In genomic region chr16:85615014-85615851, GRCh38 we compare ENCODE assay signal across 8 cellular contexts. TPM values are rescaled to one million over a fixed set of nuclear protein-coding genes. Genes with fewer than 3 reads are reported as not detected.
A peak's percentile ranks its signal among the peaks of the same experiment; 100 is the strongest.
DNase-seq lines count a peak whose midpoint lies in the region; ATAC-seq, FAIRE-seq and TF ChIP-seq lines count a peak whose summit lies in the region.

No MANE protein-coding gene starts in this region.

- TF ChIP-seq RAD21 in HCT116 (IDR thresholded peaks at IDR 0.05; ENCODE audit: low read depth) = no peak

- BruUV-seq in HCT116 (replicated peaks; lab: Mats Ljungman, UMichigan) = TSS peak; percentile 22

- H3K4me2 ChIP-seq in HCT116 (ENCODE audit: low read length) (peak overlapping the region; percentile 89), astrocyte (ENCODE audit: low read length) (peak overlapping the region; percentile 86)

- TF ChIP-seq CTCF in HCT116 (IDR thresholded peaks at IDR 0.05 in 2 of 3, conservative IDR thresholded peaks at IDR 0.05 in 1 of 3; ENCODE audit: borderline replicate concordance in 1 of 3, insufficient read depth in 1 of 3, low read depth in 2 of 3, low read length in 2 of 3) (no peak), astrocyte (IDR thresholded peaks at IDR 0.05; ENCODE audit: insufficient read depth, low read depth, low read length) (no peak), right lobe of liver (IDR thresholded peaks at IDR 0.05) (no peak)

- H4K20me1 ChIP-seq in HCT116 (ENCODE audit: insufficient read depth) (peaks cover 16% of the 10 kb centered on the region; the same call in 1 of the 2 replicates), astrocyte (ENCODE audit: insufficient read depth, low read length) (peaks cover 80% of the 10 kb centered on the region)

- WGBS in right lobe of liver (ENCODE audit: insufficient coverage, low coverage, low lambda C conversion rate, missing lambda C conversion rate) = 3% methylated on average over 7 of the region's 39 CpGs

- RAD21 ChIA-PET in HCT116 (lab: Charles Lee; ENCODE audit: low non-redundant PET in 1 of 2, low total read pairs in 2 of 2, uncharacterized antibody in 2 of 2, unreplicated experiment in 2 of 2) = interaction anchor here (0.6 to 1.6 kb wide), 5 partner anchors 61 to 402 kb away, joined by 3 to 5 read pairs (median 4); no protein-coding TSS in a partner anchor

- peaks cover 24 to 60% of the 10 kb centered on the region in 2 experiments for H3K4me1 ChIP-seq in HCT116 (ENCODE audit: control insufficient read depth in 1 of 2, insufficient read depth in 2 of 2, low read length in 2 of 2)
- peaks cover 45% of the 10 kb centered on the region for H3K4me1 ChIP-seq in astrocyte (ENCODE audit: insufficient read depth, low read length)
- H3K4me1 ChIP-seq in right lobe of liver = peaks cover 0 to 41% (median 19%) of the 10 kb centered on the region in 4 donors

- POLR2A ChIA-PET in HCT116 (lab: Charles Lee) = interaction anchor here (0.8 to 1.4 kb wide), 2 partner anchors 168 to 220 kb away, joined by 3 read pairs; no protein-coding TSS in a partner anchor

- ATAC-seq in HCT116 = peak; percentile 54
- ATAC-seq in right lobe of liver = peak in 3 of 4 donors; percentile 0 to 27 (median 6)
- no peak for ATAC-seq in HG02973 (IDR thresholded peaks at IDR 0.05; ENCODE audit: unreplicated experiment)

- H3K27me3 ChIP-seq in HCT116 (ENCODE audit: insufficient read depth, low read length) (no peaks in the 10 kb centered on the region), astrocyte (ENCODE audit: insufficient read depth, low read length) (peaks cover 3% of the 10 kb centered on the region), right lobe of liver (no peaks in the 10 kb centered on the region)

- no peak for FAIRE-seq in RCC 7860 (lab: Jason Lieb, UNC)
- no peak for FAIRE-seq in astrocyte (lab: Jason Lieb, UNC)

- H2AFZ ChIP-seq in HCT116 (ENCODE audit: low read depth, low read length, poor library complexity, severe bottlenecking) = no peak overlapping the region
- H2AFZ ChIP-seq in astrocyte (ENCODE audit: low read depth, low read length) = no peak overlapping the region

- DNase-seq in HCT116 (ENCODE audit: low read depth, low spot score) = peak; percentile 93
- DNase-seq in RCC 7860 (ENCODE audit: low spot score) = peak; percentile 67
- no peak for DNase-seq in astrocyte (ENCODE audit: low read depth)
- DNase-seq in right lobe of liver = peak; percentile 73 to 83 (median 75)
- peak; percentile 56 to 70 for DNase-seq in stimulated activated CD8-positive, alpha-beta memory T cell treated with anti-CD3 and anti-CD28 coated beads, Interleukin-7, amount 100 ng/mL, for 4 hours (ENCODE audit: low read depth in 2 of 2)
- no peak for DNase-seq in foreskin melanocyte
- no peak for DNase-seq in COLO829 (ENCODE audit: low spot score)

- H3K79me2 ChIP-seq in HCT116 (ENCODE audit: insufficient read depth, low read length) = peaks cover 57% of the 10 kb centered on the region
- H3K79me2 ChIP-seq in astrocyte (ENCODE audit: insufficient read depth, low read length) = peaks cover 23% of the 10 kb centered on the region

- H3K4me3 ChIP-seq in HCT116 (replicated peaks in 1 of 2; ENCODE audit: low read depth in 1 of 2, low read length in 2 of 2) (peak overlapping the region; percentile 85 to 91), astrocyte (ENCODE audit: insufficient read depth, low read depth, low read length) (no peak overlapping the region), right lobe of liver (peak overlapping the region; percentile 63 to 70 (median 67))

- H3K36me3 ChIP-seq in HCT116 (ENCODE audit: control insufficient read depth in 1 of 2, insufficient read depth in 2 of 2, low read length in 2 of 2) (no peaks in the 10 kb centered on the region), astrocyte (ENCODE audit: insufficient read depth, low read length) (no peaks in the 10 kb centered on the region), right lobe of liver (no peaks in the 10 kb centered on the region)

- H3K36me3 Mint-ChIP-seq in astrocyte (ENCODE audit: low read depth, unreplicated experiment) = peaks cover 4% of the 10 kb centered on the region

- peak overlapping the region; percentile 90 for H3K27ac ChIP-seq in HCT116 (ENCODE audit: low read depth, low read length)
- no peak overlapping the region for H3K27ac ChIP-seq in astrocyte (ENCODE audit: low read depth, low read length)
- peak overlapping the region in 2 of 3 donors; percentile 60 to 87 for H3K27ac ChIP-seq in right lobe of liver

- H3K9me2 ChIP-seq in HCT116 (ENCODE audit: insufficient read depth) = no peaks in the 10 kb centered on the region

- peak overlapping the region; percentile 64 for H3K4me3 Mint-ChIP-seq in astrocyte (ENCODE audit: unreplicated experiment)

- peaks cover 6% of the 10 kb centered on the region for H3K27me3 Mint-ChIP-seq in astrocyte (ENCODE audit: low read depth, unreplicated experiment)

- intact Hi-C loops in HCT116 (cut with micrococcal nuclease) (loop anchor here (1.0 to 10.0 kb wide), 3 partner anchors 30 to 120 kb away; partner anchors contain the start of gene GINS2), right lobe of liver (cut with DNase I) (loop anchor here in 1 of 2 donors (10.0 kb wide), 1 partner anchor 50 kb away; no protein-coding TSS in a partner anchor)

- H3K4me1 Mint-ChIP-seq in astrocyte (ENCODE audit: low read depth, unreplicated experiment) = peaks cover 11% of the 10 kb centered on the region

- CTCF ChIA-PET in HCT116 (lab: Charles Lee) = interaction anchor here (0.9 to 3.4 kb wide), 25 partner anchors 9 to 501 kb away, joined by 3 to 28 read pairs (median 6); no protein-coding TSS in a partner anchor

- H3K9me3 Mint-ChIP-seq in astrocyte (ENCODE audit: unreplicated experiment) = no peaks in the 10 kb centered on the region

- H3K9ac ChIP-seq in HCT116 (ENCODE audit: low read length) = peak overlapping the region; percentile 84
- H3K9ac ChIP-seq in astrocyte (ENCODE audit: low read length) = no peak overlapping the region

- peak overlapping the region; percentile 34 for H3K27ac Mint-ChIP-seq in astrocyte (ENCODE audit: unreplicated experiment)

- TF ChIP-seq POLR2A in HCT116 (IDR thresholded peaks at IDR 0.05; ENCODE audit: borderline replicate concordance, extremely low read depth, insufficient read depth, insufficient read length) = no peak
- peak; percentile 41 for TF ChIP-seq POLR2A in right lobe of liver (IDR thresholded peaks at IDR 0.05)

- H3K9me3 ChIP-seq in HCT116 (ENCODE audit: control insufficient read depth in 1 of 2, insufficient read depth in 1 of 2, low read depth in 1 of 2, low read length in 2 of 2) (no peaks in the 10 kb centered on the region), astrocyte (ENCODE audit: insufficient read depth, low read depth, low read length) (no peaks in the 10 kb centered on the region), right lobe of liver (no peaks in the 10 kb centered on the region)

TF ChIP-seq in HCT116, 20 proteins besides CTCF, POLR2A, EP300 and RAD21 (continues in another document):
- TF ChIP-seq EZH2phosphoT487 (IDR thresholded peaks at IDR 0.05; ENCODE audit: borderline replicate concordance) (no peak), ZFX (IDR thresholded peaks at IDR 0.05) (peak; percentile 50; the same call in 1 of the 2 replicates), TCF7L2 (IDR thresholded peaks at IDR 0.05; ENCODE audit: borderline replicate concordance, extremely low read depth, insufficient read depth, insufficient read length) (peak; percentile 87), ZNF274 (IDR thresholded peaks at IDR 0.05; ENCODE audit: low read depth, low read length) (no peak), FOSL1 (IDR thresholded peaks at IDR 0.05; ENCODE audit: low read depth) (no peak), SRF (IDR thresholded peaks at IDR 0.05; ENCODE audit: low read depth) (no peak), EZH2 (IDR thresholded peaks at IDR 0.05) (no peak), ZBTB33 (IDR thresholded peaks at IDR 0.05; ENCODE audit: extremely low read depth, insufficient replicate concordance, low read length) (no peak), CBX3 (IDR thresholded peaks at IDR 0.05; ENCODE audit: low read depth) (no peak), MAX (IDR thresholded peaks at IDR 0.05) (no peak), JUND (IDR thresholded peaks at IDR 0.05) (no peak), SP1 (IDR thresholded peaks at IDR 0.05; ENCODE audit: low read depth) (no peak), YY1 (IDR thresholded peaks at IDR 0.05; ENCODE audit: extremely low read depth, insufficient replicate concordance, low read depth, low read length) (peak; percentile 65), ELF1 (IDR thresholded peaks at IDR 0.05; ENCODE audit: borderline replicate concordance, low read depth) (no peak), ATF3 (IDR thresholded peaks at IDR 0.05) (no peak), POLR2AphosphoS5 (IDR thresholded peaks at IDR 0.05; ENCODE audit: low read depth, low read length) (peak; percentile 74), SIN3A (IDR thresholded peaks at IDR 0.05; ENCODE audit: low read depth) (no peak)

RNA-seq across cellular contexts. Expression of gene GSE1, which starts 2.1 kb away (rescaled TPM):
- total RNA-seq in HCT116 (2021; ENCODE audit: unreplicated experiment) = 90.2 TPM
- 37.9 and 44.0 TPM in 2 replicates for polyA plus RNA-seq in HCT116 (2012)
- total RNA-seq in astrocyte = 30.1 and 35.0 TPM in 2 replicates
- total RNA-seq in right lobe of liver = 10 to 100 TPM; 30.0 to 48.0 (median 38.8) TPM

Comparison
In these comparisons a context has a peak if more than half of its experiments do, and no peak if none do; other contexts are left out.
1. DNase-seq: peak in HCT116 (single experiment), RCC 7860 (single experiment), right lobe of liver (3 of 3) and stimulated activated CD8-positive, alpha-beta memory T cell treated with anti-CD3 and anti-CD28 coated beads, Interleukin-7, amount 100 ng/mL, for 4 hours (2 of 2); none in astrocyte (single experiment), foreskin melanocyte (single experiment) and COLO829 (single experiment).